17 cellular contexts compared by ENCODE assay signal in the genomic region with DNA sequence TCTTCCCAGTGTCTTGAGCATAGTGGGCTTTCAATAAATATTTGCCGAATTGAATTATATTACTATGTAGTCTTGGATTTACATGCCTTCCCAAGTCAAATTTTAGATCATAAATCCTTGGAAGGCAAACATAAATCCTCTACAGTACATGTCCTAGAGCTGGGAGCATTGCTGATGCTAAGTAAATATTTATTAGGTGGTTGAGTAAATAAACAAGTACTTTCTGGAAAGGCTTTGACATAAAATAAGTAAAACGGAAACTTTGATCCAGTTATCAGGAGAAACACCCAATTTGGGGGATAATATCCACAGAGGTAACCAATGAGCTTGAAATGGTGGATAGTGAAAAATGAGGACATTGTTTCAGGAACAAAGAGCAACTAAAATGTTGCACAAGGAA.
"Had no signal": no experiment of that assay in that cellular context is flagged by ENCODE, and none has a peak within 500 bp of the region (broad histone marks: within the 10 kb centered on the region; RNA-seq: fewer than 3 reads in every experiment).

No MANE protein-coding gene starts in this region.

- H3K4me3 Mint-ChIP-seq: dendritic cell treated with granulocyte-macrophage colony-stimulating factor and Interleukin-4, amounts not matched to agents 40 ng/mL and 50 ng/mL, for 4 days; naive thymus-derived CD8-positive, alpha-beta T cell; stimulated activated effector memory CD8-positive, alpha-beta T cell treated with anti-CD3 and anti-CD28 coated beads, Interleukin-12 subunit alpha, Interleukin-12 subunit beta, amount 100 ng/mL, for 72 hours; stimulated activated naive CD8-positive, alpha-beta T cell treated with anti-CD3 and anti-CD28 coated beads, Interleukin-15, Interleukin-2, amounts not matched to agents 100 ng/mL and 50 ng/mL, for 24 hours; type B pancreatic cell had no signal

- DNase-seq: cerebellar nuclear complex; foreskin keratinocyte; hippocampal formation; kidney glomerular epithelial cell; mammary epithelial cell; naive thymus-derived CD8-positive, alpha-beta T cell; stimulated activated CD4-positive, alpha-beta T cell treated with anti-CD3 and anti-CD28 coated beads, Interleukin-4, amount 100 ng/mL, for 1 hour; stimulated activated CD8-positive, alpha-beta memory T cell treated with anti-CD3 and anti-CD28 coated beads, Interleukin-4, amount 100 ng/mL, for 48 hours; testis had no signal

- H3K36me3 Mint-ChIP-seq: naive thymus-derived CD8-positive, alpha-beta T cell; stimulated activated effector memory CD8-positive, alpha-beta T cell treated with anti-CD3 and anti-CD28 coated beads, Interleukin-12 subunit alpha, Interleukin-12 subunit beta, amount 100 ng/mL, for 72 hours; type B pancreatic cell had no signal

- H3K36me3 ChIP-seq: heart left ventricle, neutrophil, right atrium auricular region had no signal

- H3K9me3 ChIP-seq: heart left ventricle, neutrophil, right atrium auricular region, testis had no signal

- H3K9me3 Mint-ChIP-seq: stimulated activated effector memory CD8-positive, alpha-beta T cell treated with anti-CD3 and anti-CD28 coated beads, Interleukin-12 subunit alpha, Interleukin-12 subunit beta, amount 100 ng/mL, for 72 hours; stimulated activated naive CD8-positive, alpha-beta T cell treated with anti-CD3 and anti-CD28 coated beads, Interleukin-15, Interleukin-2, amounts not matched to agents 100 ng/mL and 50 ng/mL, for 24 hours had no signal

- H3K27ac Mint-ChIP-seq: dendritic cell treated with granulocyte-macrophage colony-stimulating factor and Interleukin-4, amounts not matched to agents 40 ng/mL and 50 ng/mL, for 4 days; naive thymus-derived CD8-positive, alpha-beta T cell; stimulated activated effector memory CD8-positive, alpha-beta T cell treated with anti-CD3 and anti-CD28 coated beads, Interleukin-12 subunit alpha, Interleukin-12 subunit beta, amount 100 ng/mL, for 72 hours; stimulated activated naive CD8-positive, alpha-beta T cell treated with anti-CD3 and anti-CD28 coated beads, Interleukin-15, Interleukin-2, amounts not matched to agents 100 ng/mL and 50 ng/mL, for 24 hours; type B pancreatic cell had no signal

- H3K27me3 Mint-ChIP-seq: stimulated activated naive CD8-positive, alpha-beta T cell treated with anti-CD3 and anti-CD28 coated beads, Interleukin-15, Interleukin-2, amounts not matched to agents 100 ng/mL and 50 ng/mL, for 24 hours; type B pancreatic cell had no signal

- H3K4me1 ChIP-seq: foreskin keratinocyte had no signal

- H3K27me3 ChIP-seq: foreskin keratinocyte, heart left ventricle, neutrophil, right atrium auricular region, testis had no signal

- ATAC-seq: foreskin keratinocyte; heart left ventricle; left lobe of liver; naive thymus-derived CD8-positive, alpha-beta T cell; stimulated activated effector memory CD8-positive, alpha-beta T cell treated with anti-CD3 and anti-CD28 coated beads, Interleukin-12 subunit alpha, Interleukin-12 subunit beta, amount 100 ng/mL, for 72 hours had no signal

- H3K27ac ChIP-seq: foreskin keratinocyte, neutrophil, right atrium auricular region, testis had no signal

- H3K4me3 ChIP-seq: heart left ventricle, right atrium auricular region, testis had no signal

- H3K4me1 Mint-ChIP-seq: stimulated activated effector memory CD8-positive, alpha-beta T cell treated with anti-CD3 and anti-CD28 coated beads, Interleukin-12 subunit alpha, Interleukin-12 subunit beta, amount 100 ng/mL, for 72 hours had no signal
